Comparison of ENCODE assay signal across 1 cellular context in genomic region chr12:53552346-53553327, GRCh38.
TF ChIP-seq lines count a peak whose summit lies in the region.

No MANE protein-coding gene starts in this region.

TF ChIP-seq in HEK293, 187 proteins besides CTCF, POLR2A, EP300 and RAD21 (continued from another document and continues in another):
- TF ChIP-seq ATF2 (tag by site-specific recombination; IDR thresholded peaks at IDR 0.05; ENCODE audit: low read depth): no peak
- TF ChIP-seq ZNF335 (tag by site-specific recombination; conservative IDR thresholded peaks at IDR 0.05): no peak
- TF ChIP-seq ZNF623 (tag by site-specific recombination; IDR thresholded peaks at IDR 0.05): no peak
- no peak for TF ChIP-seq ZBTB10 (tag by site-specific recombination; IDR thresholded peaks at IDR 0.05)
- no peak for TF ChIP-seq AEBP2 (tag by site-specific recombination; IDR thresholded peaks at IDR 0.05; ENCODE audit: borderline replicate concordance)
- TF ChIP-seq ZNF18 (tag by site-specific recombination; IDR thresholded peaks at IDR 0.05): no peak
- TF ChIP-seq KLF10 (tag by site-specific recombination; IDR thresholded peaks at IDR 0.05): no peak
- TF ChIP-seq PRDM6 (tag by site-specific recombination; IDR thresholded peaks at IDR 0.05): peak; percentile 38; the same call in 1 of the 2 replicates
- TF ChIP-seq ZSCAN30 (tag by site-specific recombination; IDR thresholded peaks at IDR 0.05): peak; percentile 63; the same call in 1 of the 2 replicates
- no peak for TF ChIP-seq HOXD13 (CRISPR knock-in tag; IDR thresholded peaks at IDR 0.05; ENCODE audit: borderline replicate concordance)
- TF ChIP-seq ZNF449 (tag by site-specific recombination; IDR thresholded peaks at IDR 0.05): peak; percentile 81
- no peak for TF ChIP-seq INSM2 (tag by site-specific recombination; IDR thresholded peaks at IDR 0.05)
- no peak for TF ChIP-seq ZBTB48 (tag by site-specific recombination; IDR thresholded peaks at IDR 0.05)
- no peak for TF ChIP-seq SCRT1 (tag by site-specific recombination; IDR thresholded peaks at IDR 0.05; ENCODE audit: borderline replicate concordance)
- TF ChIP-seq ZEB2 (tag by site-specific recombination; IDR thresholded peaks at IDR 0.05): no peak
- TF ChIP-seq ZFP41 (tag by site-specific recombination; IDR thresholded peaks at IDR 0.05; ENCODE audit: borderline replicate concordance): no peak
- TF ChIP-seq ZNF544 (tag by site-specific recombination; IDR thresholded peaks at IDR 0.05): no peak
- TF ChIP-seq ZNF639 (tag by site-specific recombination; IDR thresholded peaks at IDR 0.05): no peak
- TF ChIP-seq ZNF645 (tag by site-specific recombination; IDR thresholded peaks at IDR 0.05): no peak
- TF ChIP-seq ZNF350 (tag by site-specific recombination; IDR thresholded peaks at IDR 0.05): no peak
- TF ChIP-seq ZNF701 (tag by site-specific recombination; IDR thresholded peaks at IDR 0.05): no peak
- no peak for TF ChIP-seq ZSCAN23 (tag by site-specific recombination; IDR thresholded peaks at IDR 0.05)
- no peak for TF ChIP-seq REPIN1 (tag by site-specific recombination; IDR thresholded peaks at IDR 0.05; ENCODE audit: low read depth)
- no peak for TF ChIP-seq ZFHX2 (tag by site-specific recombination; conservative IDR thresholded peaks at IDR 0.05)
- no peak for TF ChIP-seq ZBTB1 (tag by site-specific recombination; IDR thresholded peaks at IDR 0.05)
- no peak for TF ChIP-seq ZNF600 (tag by site-specific recombination; IDR thresholded peaks at IDR 0.05)
- TF ChIP-seq BCL11A (tag by site-specific recombination; IDR thresholded peaks at IDR 0.05; ENCODE audit: low read depth): no peak
- no peak for TF ChIP-seq ZNF223 (tag by site-specific recombination; IDR thresholded peaks at IDR 0.05)
- no peak for TF ChIP-seq ZNF621 (tag by site-specific recombination; IDR thresholded peaks at IDR 0.05)
- peak; percentile 42; the same call in 1 of the 2 replicates for TF ChIP-seq ZNF843 (tag by site-specific recombination; IDR thresholded peaks at IDR 0.05)
- TF ChIP-seq PRDM2 (tag by site-specific recombination; IDR thresholded peaks at IDR 0.05; ENCODE audit: borderline replicate concordance): no peak
- no peak for TF ChIP-seq ZNF132 (tag by site-specific recombination; IDR thresholded peaks at IDR 0.05; ENCODE audit: borderline replicate concordance)
- 0 out of 2 replicates have a peak, but pooled peaks have one; percentile 15 for TF ChIP-seq OSR2 (tag by site-specific recombination; IDR thresholded peaks at IDR 0.05)
- TF ChIP-seq ZIC2 (tag by site-specific recombination; IDR thresholded peaks at IDR 0.05): peak; percentile 72
- TF ChIP-seq ZNF561 (tag by site-specific recombination; IDR thresholded peaks at IDR 0.05; ENCODE audit: borderline replicate concordance): 0 out of 2 replicates have a peak, but pooled peaks have one; percentile 43
